Comparison of ENCODE assay signal across 1 cellular context in genomic region chr15:70078578-70079417, GRCh38.
A peak's percentile ranks its signal among the peaks of the same experiment; 100 is the strongest.
TF ChIP-seq lines count a peak whose summit lies in the region.

No MANE protein-coding gene starts in this region.

TF ChIP-seq in HepG2, 621 proteins besides CTCF, POLR2A, EP300 and RAD21 (continued from another document and continues in another):
- peak; percentile 93 for TF ChIP-seq FOXP4 (CRISPR knock-in tag; IDR thresholded peaks at IDR 0.05)
- TF ChIP-seq ELF1 (CRISPR knock-in tag; IDR thresholded peaks at IDR 0.05): peak; percentile 30; the same call in 1 of the 2 replicates
- 0 out of 2 replicates have a peak, but pooled peaks have one; percentile 35 for TF ChIP-seq ATAD3A (CRISPR knock-in tag; IDR thresholded peaks at IDR 0.05)
- peak; percentile 87 for TF ChIP-seq ZNF652 (CRISPR knock-in tag; IDR thresholded peaks at IDR 0.05; ENCODE audit: borderline replicate concordance, low read depth)
- TF ChIP-seq ZFP36L1 (CRISPR knock-in tag; IDR thresholded peaks at IDR 0.05): 0 out of 2 replicates have a peak, but pooled peaks have one; percentile 40
- no peak for TF ChIP-seq ETV6 (CRISPR knock-in tag; conservative IDR thresholded peaks at IDR 0.05)
- no peak for TF ChIP-seq MED8 (CRISPR knock-in tag; IDR thresholded peaks at IDR 0.05; ENCODE audit: insufficient replicate concordance)
- peak; percentile 82 for TF ChIP-seq HNF4G (IDR thresholded peaks at IDR 0.05; ENCODE audit: borderline replicate concordance, low read depth, low read length)
- peak; percentile 92 for TF ChIP-seq HNF4G (CRISPR knock-in tag; IDR thresholded peaks at IDR 0.05; ENCODE audit: borderline replicate concordance, low read depth)
- peak; percentile 62 for TF ChIP-seq UBTF (CRISPR knock-in tag; IDR thresholded peaks at IDR 0.05)
- TF ChIP-seq TGIF2 (CRISPR knock-in tag; IDR thresholded peaks at IDR 0.05): 0 out of 2 replicates have a peak, but pooled peaks have one; percentile 19
- peak; percentile 81; the same call in 2 of the 3 replicates for TF ChIP-seq MXI1 (IDR thresholded peaks at IDR 0.05; ENCODE audit: borderline replicate concordance, low read depth, low read length)
- 0 out of 2 replicates have a peak, but pooled peaks have one; percentile 56 for TF ChIP-seq ZNF567 (CRISPR knock-in tag; IDR thresholded peaks at IDR 0.05; ENCODE audit: borderline replicate concordance)
- no peak for TF ChIP-seq KMT2B (CRISPR knock-in tag; IDR thresholded peaks at IDR 0.05)
- no peak for TF ChIP-seq BRCA1 (CRISPR knock-in tag; IDR thresholded peaks at IDR 0.05)
- peak; percentile 57; the same call in 1 of the 2 replicates for TF ChIP-seq ZZZ3 (CRISPR knock-in tag; IDR thresholded peaks at IDR 0.05; ENCODE audit: borderline replicate concordance)
- TF ChIP-seq, protein P1, sequence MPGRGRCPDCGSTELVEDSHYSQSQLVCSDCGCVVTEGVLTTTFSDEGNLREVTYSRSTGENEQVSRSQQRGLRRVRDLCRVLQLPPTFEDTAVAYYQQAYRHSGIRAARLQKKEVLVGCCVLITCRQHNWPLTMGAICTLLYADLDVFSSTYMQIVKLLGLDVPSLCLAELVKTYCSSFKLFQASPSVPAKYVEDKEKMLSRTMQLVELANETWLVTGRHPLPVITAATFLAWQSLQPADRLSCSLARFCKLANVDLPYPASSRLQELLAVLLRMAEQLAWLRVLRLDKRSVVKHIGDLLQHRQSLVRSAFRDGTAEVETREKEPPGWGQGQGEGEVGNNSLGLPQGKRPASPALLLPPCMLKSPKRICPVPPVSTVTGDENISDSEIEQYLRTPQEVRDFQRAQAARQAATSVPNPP (CRISPR knock-in tag; IDR thresholded peaks at IDR 0.05): no peak
- peak; percentile 86 for TF ChIP-seq ZNF503 (CRISPR knock-in tag; IDR thresholded peaks at IDR 0.05)
- TF ChIP-seq ARHGAP35 (CRISPR knock-in tag; IDR thresholded peaks at IDR 0.05; ENCODE audit: borderline replicate concordance): peak; percentile 22; the same call in 1 of the 2 replicates
- no peak for TF ChIP-seq MAFG (CRISPR knock-in tag; IDR thresholded peaks at IDR 0.05)
- peak; percentile 77; the same call in 1 of the 2 replicates for TF ChIP-seq GATA4 (IDR thresholded peaks at IDR 0.05; ENCODE audit: borderline replicate concordance, low read depth)
- TF ChIP-seq ZNF232 (CRISPR knock-in tag; IDR thresholded peaks at IDR 0.05; ENCODE audit: borderline replicate concordance): peak; percentile 39; the same call in 1 of the 2 replicates
- peak; percentile 23 to 26; a peak in 2 of 4 replicates for TF ChIP-seq MAFK (conservative IDR thresholded peaks at IDR 0.05 in 1 of 2, IDR thresholded peaks at IDR 0.05 in 1 of 2; ENCODE audit: low read length in 2 of 2)
- TF ChIP-seq, protein P2, sequence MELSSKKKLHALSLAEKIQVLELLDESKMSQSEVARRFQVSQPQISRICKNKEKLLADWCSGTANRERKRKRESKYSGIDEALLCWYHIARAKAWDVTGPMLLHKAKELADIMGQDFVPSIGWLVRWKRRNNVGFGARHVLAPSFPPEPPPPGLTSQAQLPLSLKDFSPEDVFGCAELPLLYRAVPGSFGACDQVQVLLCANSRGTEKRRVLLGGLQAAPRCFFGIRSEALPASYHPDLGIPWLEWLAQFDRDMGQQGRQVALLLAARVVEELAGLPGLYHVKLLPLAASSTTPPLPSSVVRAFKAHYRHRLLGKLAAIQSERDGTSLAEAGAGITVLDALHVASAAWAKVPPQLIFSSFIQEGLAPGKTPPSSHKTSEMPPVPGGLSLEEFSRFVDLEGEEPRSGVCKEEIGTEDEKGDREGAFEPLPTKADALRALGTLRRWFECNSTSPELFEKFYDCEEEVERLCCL (CRISPR knock-in tag; IDR thresholded peaks at IDR 0.05; ENCODE audit: borderline replicate concordance): no peak
- no peak for TF ChIP-seq PHF20 (CRISPR knock-in tag; IDR thresholded peaks at IDR 0.05)
- TF ChIP-seq AHDC1 (CRISPR knock-in tag; IDR thresholded peaks at IDR 0.05; ENCODE audit: borderline replicate concordance): peak; percentile 89; the same call in 1 of the 2 replicates
- TF ChIP-seq ZBTB8A (CRISPR knock-in tag; IDR thresholded peaks at IDR 0.05; ENCODE audit: borderline replicate concordance, low read depth): no peak
- TF ChIP-seq CCDC6 (CRISPR knock-in tag; IDR thresholded peaks at IDR 0.05): 0 out of 2 replicates have a peak, but pooled peaks have one; percentile 9
- TF ChIP-seq ZNF772 (CRISPR knock-in tag; IDR thresholded peaks at IDR 0.05): 0 out of 2 replicates have a peak, but pooled peaks have one; percentile 53
- TF ChIP-seq ZSCAN29 (CRISPR knock-in tag; conservative IDR thresholded peaks at IDR 0.05): peak; percentile 83
- TF ChIP-seq ZSCAN31 (CRISPR knock-in tag; IDR thresholded peaks at IDR 0.05; ENCODE audit: low read depth): peak; percentile 84
- TF ChIP-seq NCOR1 (IDR thresholded peaks at IDR 0.05; ENCODE audit: borderline replicate concordance, low read length): peak; percentile 75; the same call in 1 of the 2 replicates
- TF ChIP-seq ZNF746 (CRISPR knock-in tag; IDR thresholded peaks at IDR 0.05): peak; percentile 69; the same call in 1 of the 2 replicates
- TF ChIP-seq DMAP1 (CRISPR knock-in tag; IDR thresholded peaks at IDR 0.05): peak; percentile 73
- TF ChIP-seq IKZF1 (IDR thresholded peaks at IDR 0.05): no peak
- no peak for TF ChIP-seq JDP2 (CRISPR knock-in tag; IDR thresholded peaks at IDR 0.05; ENCODE audit: borderline replicate concordance)
- TF ChIP-seq ZNF484 (CRISPR knock-in tag; IDR thresholded peaks at IDR 0.05; ENCODE audit: borderline replicate concordance, low read depth): no peak
- peak; percentile 84; the same call in 1 of the 2 replicates for TF ChIP-seq TARDBP (CRISPR knock-in tag; IDR thresholded peaks at IDR 0.05)
- TF ChIP-seq, protein P3, sequence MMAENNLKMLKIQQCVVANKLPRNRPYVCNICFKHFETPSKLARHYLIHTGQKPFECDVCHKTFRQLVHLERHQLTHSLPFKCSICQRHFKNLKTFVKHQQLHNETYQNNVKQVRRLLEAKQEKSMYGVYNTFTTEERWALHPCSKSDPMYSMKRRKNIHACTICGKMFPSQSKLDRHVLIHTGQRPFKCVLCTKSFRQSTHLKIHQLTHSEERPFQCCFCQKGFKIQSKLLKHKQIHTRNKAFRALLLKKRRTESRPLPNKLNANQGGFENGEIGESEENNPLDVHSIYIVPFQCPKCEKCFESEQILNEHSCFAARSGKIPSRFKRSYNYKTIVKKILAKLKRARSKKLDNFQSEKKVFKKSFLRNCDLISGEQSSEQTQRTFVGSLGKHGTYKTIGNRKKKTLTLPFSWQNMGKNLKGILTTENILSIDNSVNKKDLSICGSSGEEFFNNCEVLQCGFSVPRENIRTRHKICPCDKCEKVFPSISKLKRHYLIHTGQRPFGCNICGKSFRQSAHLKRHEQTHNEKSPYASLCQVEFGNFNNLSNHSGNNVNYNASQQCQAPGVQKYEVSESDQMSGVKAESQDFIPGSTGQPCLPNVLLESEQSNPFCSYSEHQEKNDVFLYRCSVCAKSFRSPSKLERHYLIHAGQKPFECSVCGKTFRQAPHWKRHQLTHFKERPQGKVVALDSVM (CRISPR knock-in tag; IDR thresholded peaks at IDR 0.05): peak; percentile 83
- no peak for TF ChIP-seq ATF5 (CRISPR knock-in tag; IDR thresholded peaks at IDR 0.05; ENCODE audit: low read depth)
- TF ChIP-seq MTA1 (CRISPR knock-in tag; IDR thresholded peaks at IDR 0.05; ENCODE audit: borderline replicate concordance): peak; percentile 91
- no peak for TF ChIP-seq ZNF549 (CRISPR knock-in tag; IDR thresholded peaks at IDR 0.05)
- no peak for TF ChIP-seq ZNF530 (CRISPR knock-in tag; IDR thresholded peaks at IDR 0.05; ENCODE audit: low read depth)
- peak; percentile 65; the same call in 1 of the 2 replicates for TF ChIP-seq MIXL1 (CRISPR knock-in tag; IDR thresholded peaks at IDR 0.05)
- TF ChIP-seq ZBTB20 (CRISPR knock-in tag; IDR thresholded peaks at IDR 0.05; ENCODE audit: borderline replicate concordance, low read depth): peak; percentile 88; the same call in 1 of the 2 replicates
- TF ChIP-seq MAF1 (CRISPR knock-in tag; IDR thresholded peaks at IDR 0.05; ENCODE audit: borderline replicate concordance): no peak
- peak; percentile 86 for TF ChIP-seq ERF (CRISPR knock-in tag; IDR thresholded peaks at IDR 0.05)
- TF ChIP-seq HOXA9 (CRISPR knock-in tag; IDR thresholded peaks at IDR 0.05; ENCODE audit: borderline replicate concordance): no peak
